Comparison of ENCODE assay signal across 14 cellular contexts in genomic region chr10:97138174-97138573, GRCh38. TPM values are rescaled to one million over a fixed set of nuclear protein-coding genes. Genes with fewer than 3 reads are reported as not detected.
DNase-seq lines count a peak whose midpoint lies in the region; ATAC-seq, FAIRE-seq and TF ChIP-seq lines count a peak whose summit lies in the region.
"Had no signal": no experiment of that assay in that cellular context is flagged by ENCODE, and none has a peak within 500 bp of the region (broad histone marks: within the 10 kb centered on the region; RNA-seq: fewer than 3 reads in every experiment).

No MANE protein-coding gene starts in this region.

- H3K4me3 ChIP-seq in DND-41 (ENCODE audit: low read depth in 1 of 2, low read length in 2 of 2) = no peak overlapping the region
- H3K4me3 ChIP-seq in brain microvascular endothelial cell (ENCODE audit: low read depth, low read length) = no peak overlapping the region
- no peak overlapping the region for H3K4me3 ChIP-seq in right cardiac atrium (ENCODE audit: low read length)
- H3K4me3 ChIP-seq: SJCRH30 had no signal

- FAIRE-seq in urothelium cell line (lab: Jason Lieb, UNC) = no peak

- WGBS in right cardiac atrium = 70% methylated on average over 15 of the region's 15 CpGs

- H3K9ac ChIP-seq in DND-41 (ENCODE audit: low read depth, low read length) = no peak overlapping the region

- peaks cover 72% of the 10 kb centered on the region for H3K4me1 Mint-ChIP-seq in neural crest cell
- H3K4me1 Mint-ChIP-seq: natural killer cell had no signal

- H3K27me3 ChIP-seq in DND-41 (ENCODE audit: insufficient read depth, low read length, poor library complexity) (peaks cover 2% of the 10 kb centered on the region), brain microvascular endothelial cell (replicated peaks) (peaks cover 2% of the 10 kb centered on the region), right cardiac atrium (ENCODE audit: control insufficient read depth, insufficient read depth) (no peaks in the 10 kb centered on the region)
- H3K27me3 ChIP-seq: SJCRH30 had no signal

- H3K36me3 Mint-ChIP-seq in neural crest cell (ENCODE audit: low read depth) = no peaks in the 10 kb centered on the region
- H3K36me3 Mint-ChIP-seq: natural killer cell had no signal

- H3K79me2 ChIP-seq in DND-41 (ENCODE audit: insufficient read depth, low read length) = no peaks in the 10 kb centered on the region

- intact Hi-C loops in right cardiac atrium (cut with DNase I) = no loop called here

- H4K20me1 ChIP-seq in DND-41 (ENCODE audit: insufficient read depth, low read length) = no peaks in the 10 kb centered on the region

- ATAC-seq in DND-41 (ENCODE audit: insufficient read depth, low read depth) = no peak
- no peak for ATAC-seq in right cardiac atrium
- ATAC-seq: natural killer cell had no signal

- H2AFZ ChIP-seq in DND-41 (ENCODE audit: low read depth, low read length) = no peak overlapping the region

- DNase-seq in DND-41 (no peak), brain microvascular endothelial cell (no peak), neural crest cell (ENCODE audit: low read depth, low spot score) (no peak), C1 segment of cervical spinal cord (lab: John Stamatoyannopoulos, UW) (no peak), NCI-H2081 (lab: John Stamatoyannopoulos, UW) (no peak), right cardiac atrium (no peak), urothelium cell line (ENCODE audit: low spot score) (no peak)
- DNase-seq: activated CD4-positive, alpha-beta T cell treated with anti-CD3 and anti-CD28 coated beads for 1 hour; COR-L47; natural killer cell; NCI-H2107 had no signal

- no peaks in the 10 kb centered on the region for H3K9me3 ChIP-seq in DND-41 (ENCODE audit: insufficient read depth, low read length, severe bottlenecking)
- H3K9me3 ChIP-seq in right cardiac atrium (ENCODE audit: control insufficient read depth, low read length) = no peaks in the 10 kb centered on the region

- H3K4me1 ChIP-seq in DND-41 (ENCODE audit: insufficient read depth, low read length) (no peaks in the 10 kb centered on the region), right cardiac atrium (ENCODE audit: control insufficient read depth, insufficient read depth, low read length) (no peaks in the 10 kb centered on the region)

- TF ChIP-seq EP300 in Ishikawa (IDR thresholded peaks at IDR 0.05; ENCODE audit: borderline replicate concordance) = no peak

- no peak overlapping the region for H3K4me3 Mint-ChIP-seq in neural crest cell
- H3K4me3 Mint-ChIP-seq: activated T-helper 1 cell treated with anti-CD3 and anti-CD28 coated beads, Interleukin-12 subunit alpha, Interleukin-12 subunit beta, Interleukin-2, Interleukin-4 antibody, amounts not matched to agents 30 ng/mL and 10 ng/mL and 1 ng/mL, durations not matched to agents 14 hours and 24 hours and 36 hours; natural killer cell had no signal

- no peaks in the 10 kb centered on the region for H3K9me3 Mint-ChIP-seq in neural crest cell
- H3K9me3 Mint-ChIP-seq: activated T-helper 1 cell treated with anti-CD3 and anti-CD28 coated beads, Interleukin-12 subunit alpha, Interleukin-12 subunit beta, Interleukin-2, Interleukin-4 antibody, amounts not matched to agents 30 ng/mL and 10 ng/mL and 1 ng/mL, durations not matched to agents 14 hours and 24 hours and 36 hours; natural killer cell had no signal

- peak; percentile 63 for TF ChIP-seq RAD21 in Ishikawa (IDR thresholded peaks at IDR 0.05; ENCODE audit: low read depth)

- no peak overlapping the region for H3K27ac Mint-ChIP-seq in neural crest cell (ENCODE audit: unreplicated experiment)
- H3K27ac Mint-ChIP-seq: activated T-helper 1 cell treated with anti-CD3 and anti-CD28 coated beads, Interleukin-12 subunit alpha, Interleukin-12 subunit beta, Interleukin-2, Interleukin-4 antibody, amounts not matched to agents 30 ng/mL and 10 ng/mL and 1 ng/mL, durations not matched to agents 14 hours and 24 hours and 36 hours; natural killer cell had no signal

- in situ Hi-C loops in brain microvascular endothelial cell (cut with HindIII; ENCODE audit: low pct_ligation_motif_present, low sequenced_read_pairs) = no loop called here

- peaks cover 55% of the 10 kb centered on the region for H3K27me3 Mint-ChIP-seq in neural crest cell (ENCODE audit: low read depth)

- peak; percentile 39 for TF ChIP-seq CTCF in DND-41 (IDR thresholded peaks at IDR 0.05; ENCODE audit: borderline replicate concordance, extremely low read depth, low read length, poor library complexity, severe bottlenecking)
- peak; percentile 20 for TF ChIP-seq CTCF in brain microvascular endothelial cell (IDR thresholded peaks at IDR 0.05; ENCODE audit: low read depth, low read length, missing control alignments)
- TF ChIP-seq CTCF in neural crest cell (conservative IDR thresholded peaks at IDR 0.05) = peak; percentile 33

- H3K36me3 ChIP-seq in DND-41 (ENCODE audit: insufficient read depth, low read length) = no peaks in the 10 kb centered on the region
- H3K36me3 ChIP-seq in brain microvascular endothelial cell (replicated peaks) = no peaks in the 10 kb centered on the region
- H3K36me3 ChIP-seq: SJCRH30 had no signal

- H3K27ac ChIP-seq in DND-41 (ENCODE audit: low read length) (no peak overlapping the region), brain microvascular endothelial cell (no peak overlapping the region), right cardiac atrium (ENCODE audit: low read length) (no peak overlapping the region)
- H3K27ac ChIP-seq: SJCRH30 had no signal

- H3K4me2 ChIP-seq in DND-41 (ENCODE audit: insufficient read depth, low read length) = no peak overlapping the region

TF ChIP-seq in Ishikawa, 13 proteins besides CTCF, POLR2A, EP300 and RAD21:
- TF ChIP-seq TAF1 (IDR thresholded peaks at IDR 0.05; ENCODE audit: low read depth) (no peak), TCF12 (IDR thresholded peaks at IDR 0.05; ENCODE audit: low read depth) (no peak)

RNA-seq across cellular contexts. Expression of gene SLIT1, which starts 47.6 kb away (rescaled TPM):
- total RNA-seq in neural crest cell = 9.7 and 10.6 TPM in 2 replicates
- under 1 TPM; 0.11 to 0.29 (median 0.17) TPM for total RNA-seq in right cardiac atrium
- polyA plus RNA-seq in right cardiac atrium = 0.16 TPM
